In genomic region chr3:141618511-141618910, GRCh38 we compare ENCODE assay signal across 23 cellular contexts.
DNase-seq lines count a peak whose midpoint lies in the region; ATAC-seq and TF ChIP-seq lines count a peak whose summit lies in the region.
"Had no signal": no experiment of that assay in that cellular context is flagged by ENCODE, and none has a peak within 500 bp of the region (broad histone marks: within the 10 kb centered on the region; RNA-seq: fewer than 3 reads in every experiment).

No MANE protein-coding gene starts in this region.

- no peak for TF ChIP-seq POLR2A in adrenal gland (IDR thresholded peaks at IDR 0.05)

- H3K36me3 ChIP-seq in mucosa of rectum (ENCODE audit: control insufficient read depth in 2 of 2, insufficient read depth in 2 of 2, low read length in 2 of 2) (peaks cover 0 to 3% of the 10 kb centered on the region in 2 donors), adrenal gland (replicated peaks in 1 of 2) (no peaks in the 10 kb centered on the region)
- H3K36me3 ChIP-seq: BE2C had no signal

- POLR2A ChIA-PET in CD4-positive, alpha-beta T cell (lab: Charles Lee): no interaction called here

- no peaks in the 10 kb centered on the region for H3K27me3 ChIP-seq in CD4-positive, alpha-beta T cell (ENCODE audit: control insufficient read depth, insufficient read depth, low read length)
- H3K27me3 ChIP-seq in mucosa of rectum (ENCODE audit: control insufficient read depth in 2 of 2, insufficient read depth in 2 of 2, low read length in 2 of 2) (no peaks in the 10 kb centered on the region), adrenal gland (no peaks in the 10 kb centered on the region)
- H3K27me3 ChIP-seq: BE2C; BLaER1 treated with 17β-estradiol and CSF1 and Interleukin-3, amounts not matched to agents 10 nM and 100 nM had no signal

- no peak for TF ChIP-seq CTCF in CD4-positive, alpha-beta T cell (IDR thresholded peaks at IDR 0.05)
- no peak for TF ChIP-seq CTCF in adrenal gland (IDR thresholded peaks at IDR 0.05)

- peaks cover 0 to 3% of the 10 kb centered on the region in 2 donors for H3K4me1 ChIP-seq in mucosa of rectum (ENCODE audit: control insufficient read depth in 2 of 2, insufficient read depth in 2 of 2, low read length in 2 of 2)
- no peaks in the 10 kb centered on the region for H3K4me1 ChIP-seq in adrenal gland (replicated peaks in 1 of 2)
- H3K4me1 ChIP-seq: A549; BE2C; BLaER1 treated with 17β-estradiol and CSF1 and Interleukin-3, amounts not matched to agents 10 nM and 100 nM had no signal

- H3K27ac ChIP-seq in CD4-positive, alpha-beta T cell (ENCODE audit: low read depth, low read length): no peak overlapping the region
- H3K27ac ChIP-seq in mucosa of rectum (ENCODE audit: low read depth in 2 of 2, low read length in 2 of 2) (peak overlapping the region; percentile 17 to 42), adrenal gland (no peak overlapping the region)
- H3K27ac ChIP-seq: A549; BLaER1 treated with 17β-estradiol and CSF1 and Interleukin-3, amounts not matched to agents 10 nM and 100 nM had no signal

- H3K4me1 Mint-ChIP-seq in CD4-positive, alpha-beta T cell (ENCODE audit: low read depth): no peaks in the 10 kb centered on the region
- H3K4me1 Mint-ChIP-seq: CD14-positive monocyte; CD4-positive, alpha-beta memory T cell had no signal

- H3K4me3 ChIP-seq in mucosa of rectum (ENCODE audit: low read length in 2 of 2): peak overlapping the region in 1 of 2 donors; percentile 9
- H3K4me3 ChIP-seq in adrenal gland: no peak overlapping the region
- H3K4me3 ChIP-seq: A549; BLaER1 treated with 17β-estradiol and CSF1 and Interleukin-3, amounts not matched to agents 10 nM and 100 nM; GM23338 had no signal

- no peaks in the 10 kb centered on the region for H3K9me3 ChIP-seq in CD4-positive, alpha-beta T cell (ENCODE audit: control insufficient read depth, low read length)
- no peaks in the 10 kb centered on the region for H3K9me3 ChIP-seq in mucosa of rectum (ENCODE audit: control insufficient read depth in 2 of 2, low read length in 2 of 2)
- no peaks in the 10 kb centered on the region for H3K9me3 ChIP-seq in adrenal gland (replicated peaks in 1 of 3)
- H3K9me3 ChIP-seq: A549, BE2C had no signal

- CTCF ChIA-PET in CD4-positive, alpha-beta T cell (lab: Charles Lee): no interaction called here

- H3K27ac Mint-ChIP-seq in CD4-positive, alpha-beta T cell: peak overlapping the region; percentile 13
- H3K27ac Mint-ChIP-seq: GM23338, H9 had no signal

- no peaks in the 10 kb centered on the region for H3K27me3 Mint-ChIP-seq in CD4-positive, alpha-beta T cell
- H3K27me3 Mint-ChIP-seq: CD4-positive, alpha-beta memory T cell had no signal

- intact Hi-C loops in CD4-positive, alpha-beta T cell (cut with DNase I, micrococcal nuclease): loop anchor here in 1 of 2 experiments (5.0 kb wide), 1 partner anchor 36 kb away; no protein-coding TSS in a partner anchor
- intact Hi-C loops in left colon (cut with DNase I, micrococcal nuclease) (no loop called here), adrenal gland (cut with DNase I) (no loop called here)

- DNase-seq in CD4-positive, alpha-beta T cell: no peak
- DNase-seq in LoVo (ENCODE audit: low spot score): peak; percentile 62
- DNase-seq in left colon: no peak
- DNase-seq in adrenal gland: no peak
- DNase-seq in NCI-H1092 (lab: John Stamatoyannopoulos, UW): no peak
- no peak for DNase-seq in activated CD4-positive, CD25-positive, alpha-beta regulatory T cell treated with anti-CD3 and anti-CD28 coated beads, Interleukin-2, amount 50 U/mL, for 72 hours
- DNase-seq: 8988T; ACHN; AML-193; BE2C; Calu3; CD4-positive, alpha-beta memory T cell; COR-L47; DMS53; DMS79 treated with DMSO at 0.1 percent for 48 hours; H9 had no signal

- no peak overlapping the region for H3K4me3 Mint-ChIP-seq in CD4-positive, alpha-beta T cell
- H3K4me3 Mint-ChIP-seq: CD14-positive monocyte, GM23338, H9 had no signal

- 90 to 94% (median 92%) methylated on average over 4 of the region's 4 CpGs for WGBS in adrenal gland, 4 donors

- ATAC-seq in CD4-positive, alpha-beta T cell (ENCODE audit: poor library complexity): no peak
- peak; percentile 97 for ATAC-seq in left colon
- no peak for ATAC-seq in GM18907 (IDR thresholded peaks at IDR 0.05; ENCODE audit: unreplicated experiment)
- ATAC-seq: A549, HCT116 had no signal

- no peaks in the 10 kb centered on the region for H3K9me3 Mint-ChIP-seq in CD4-positive, alpha-beta T cell

- no peak overlapping the region for H3K9ac ChIP-seq in mucosa of rectum (ENCODE audit: low read depth in 1 of 2, low read length in 2 of 2)
- H3K9ac ChIP-seq: BLaER1 treated with 17β-estradiol and CSF1 and Interleukin-3, amounts not matched to agents 10 nM and 100 nM had no signal

- H3K36me3 Mint-ChIP-seq in CD4-positive, alpha-beta T cell (ENCODE audit: low read depth): peaks cover 33% of the 10 kb centered on the region

Comparison
In these comparisons a context has a peak if more than half of its experiments do, and no peak if none do; other contexts are left out.
1. H3K27ac ChIP-seq: peak in mucosa of rectum (2 of 2); none in CD4-positive, alpha-beta T cell (single experiment) and adrenal gland (0 of 5).